Comparison of ENCODE assay signal across 10 cellular contexts in the genomic region with DNA sequence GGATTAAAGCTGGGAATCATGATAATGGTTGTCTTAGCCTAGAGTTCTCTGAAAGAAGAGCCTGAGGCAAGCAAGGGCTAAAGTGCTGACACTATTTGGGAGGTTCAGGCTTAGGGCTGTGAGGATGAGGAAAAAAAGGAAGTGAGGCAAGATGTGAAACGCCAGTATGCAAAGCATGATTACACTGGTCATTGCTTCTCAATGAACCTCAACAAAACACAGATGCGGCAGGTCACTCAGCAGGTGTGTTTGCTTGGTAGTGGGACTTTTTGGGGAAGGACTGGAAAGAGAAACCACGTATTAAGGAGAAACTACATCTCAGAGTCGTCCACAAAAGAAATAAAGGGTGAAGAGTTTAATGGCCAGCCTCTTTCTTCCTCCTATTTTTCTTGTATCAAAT.
DNase-seq lines count a peak whose midpoint lies in the region; ATAC-seq and TF ChIP-seq lines count a peak whose summit lies in the region.
"Had no signal": no experiment of that assay in that cellular context is flagged by ENCODE, and none has a peak within 500 bp of the region (broad histone marks: within the 10 kb centered on the region; RNA-seq: fewer than 3 reads in every experiment).

No MANE protein-coding gene starts in this region.

- no peak for TF ChIP-seq POLR2A in breast epithelium (IDR thresholded peaks at IDR 0.05)

- ATAC-seq in GM18519 (IDR thresholded peaks at IDR 0.05; ENCODE audit: low FRiP score, unreplicated experiment) = peak; percentile 85
- ATAC-seq in GM21367 (IDR thresholded peaks at IDR 0.05; ENCODE audit: unreplicated experiment) = peak; percentile 95
- ATAC-seq in HG03025 (IDR thresholded peaks at IDR 0.05; ENCODE audit: low FRiP score, unreplicated experiment) = peak; percentile 80

- H3K4me3 ChIP-seq in breast epithelium (no peak overlapping the region), SJCRH30 (no peak overlapping the region)

- intact Hi-C loops in posterior cingulate gyrus (cut with DNase I) (no loop called here), breast epithelium (cut with DNase I; ENCODE audit: low total_unique reads) (no loop called here)

- H3K27ac ChIP-seq in breast epithelium = no peak overlapping the region
- H3K27ac ChIP-seq in SJCRH30 = no peak overlapping the region
- H3K27ac ChIP-seq: neutrophil had no signal

- H3K27me3 ChIP-seq in breast epithelium = no peaks in the 10 kb centered on the region
- H3K27me3 ChIP-seq in SJCRH30 = no peaks in the 10 kb centered on the region
- H3K27me3 ChIP-seq: neutrophil had no signal

- TF ChIP-seq CTCF in breast epithelium (IDR thresholded peaks at IDR 0.05) = no peak

- H3K36me3 ChIP-seq in breast epithelium (no peaks in the 10 kb centered on the region), SJCRH30 (no peaks in the 10 kb centered on the region)
- H3K36me3 ChIP-seq: neutrophil had no signal

- DNase-seq in NOMO-1 treated with DMSO at 0.1 percent for 48 hours (lab: John Stamatoyannopoulos, UW; ENCODE audit: unreplicated experiment) (peak; percentile 48), posterior cingulate gyrus (no peak), breast epithelium (ENCODE audit: low spot score in 2 of 2) (no peak), GOT3 (lab: John Stamatoyannopoulos, UW) (no peak), SJCRH30 (no peak)
- DNase-seq: kidney had no signal

- no peaks in the 10 kb centered on the region for H3K9me3 ChIP-seq in breast epithelium
- H3K9me3 ChIP-seq in SJCRH30 (replicated peaks) = no peaks in the 10 kb centered on the region
- H3K9me3 ChIP-seq: neutrophil had no signal

- H3K4me1 ChIP-seq in breast epithelium (no peaks in the 10 kb centered on the region), SJCRH30 (no peaks in the 10 kb centered on the region)
